Comparison of ENCODE assay signal across 35 cellular contexts in the genomic region with DNA sequence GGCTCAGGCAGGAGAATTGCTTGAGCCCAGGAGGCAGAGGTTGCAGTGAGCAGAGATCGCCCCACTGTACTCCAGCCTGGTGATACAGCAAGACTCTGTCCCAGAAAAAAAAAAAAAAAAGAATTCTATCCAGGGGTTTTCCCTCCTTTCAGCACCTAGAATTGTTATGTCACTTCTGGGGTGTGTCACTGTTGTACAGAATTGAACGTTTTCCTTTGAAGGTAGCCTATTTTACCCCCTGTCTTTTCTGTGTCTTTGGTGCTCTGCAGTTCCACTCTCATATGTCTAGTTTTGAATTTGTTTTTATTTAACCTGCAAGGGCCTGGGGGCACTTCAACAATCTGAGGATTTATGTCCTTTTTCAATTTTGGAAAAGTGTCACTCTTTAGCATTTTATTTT.
"Had no signal": no experiment of that assay in that cellular context is flagged by ENCODE, and none has a peak within 500 bp of the region (broad histone marks: within the 10 kb centered on the region; RNA-seq: fewer than 3 reads in every experiment).

No MANE protein-coding gene starts in this region.

- H3K36me3 ChIP-seq: adrenal gland, brain microvascular endothelial cell, breast epithelium had no signal

- H3K27me3 ChIP-seq: adrenal gland, body of pancreas, brain microvascular endothelial cell, breast epithelium had no signal

- H3K27ac ChIP-seq: adrenal gland, body of pancreas, brain microvascular endothelial cell, breast epithelium, VCaP had no signal

- H3K4me1 Mint-ChIP-seq: activated naive CD4-positive, alpha-beta T cell treated with anti-CD3 and anti-CD28 coated beads, Interleukin-2, amount 10 ng/mL, durations not matched to agents 7 days and 5 days; activated naive CD4-positive, alpha-beta T cell treated with anti-CD3 and anti-CD28 coated beads, Interleukin-2, amount 50 U/mL, for 24 hours; activated naive CD8-positive, alpha-beta T cell treated with anti-CD3 and anti-CD28 coated beads for 36 hours; activated T-helper 17 cell treated with anti-CD3 and anti-CD28 coated beads, Interleukin-2, amount 50 U/mL, for 72 hours had no signal

- ATAC-seq: activated CD8-positive, alpha-beta T cell treated with anti-CD3 and anti-CD28 coated beads for 36 hours; activated T-cell treated with anti-CD3 and anti-CD28 coated beads, Interleukin-2, amount 50 U/mL, for 4 hours; activated T-cell treated with anti-CD3 and anti-CD28 coated beads, Interleukin-2, amount 50 U/mL, for 72 hours; activated T-helper 17 cell treated with anti-CD3 and anti-CD28 coated beads, Interleukin-2, amount 50 U/mL, for 72 hours; body of pancreas had no signal

- H3K4me3 ChIP-seq: adrenal gland, body of pancreas, breast epithelium had no signal

- H3K4me1 ChIP-seq: adrenal gland, breast epithelium had no signal

- DNase-seq: activated B cell treated with CpG ODN at 0.5 μM for 24 hours; activated CD4-positive, alpha-beta memory T cell treated with anti-CD3 and anti-CD28 coated beads for 36 hours; activated CD4-positive, alpha-beta T cell treated with anti-CD3 and anti-CD28 coated beads, Interleukin-2, amount 50 U/mL, for 1 hour; activated CD4-positive, alpha-beta T cell treated with anti-CD3 and anti-CD28 coated beads, Interleukin-2, amount 50 U/mL, for 4 hours; activated CD4-positive, CD25-positive, alpha-beta regulatory T cell treated with anti-CD3 and anti-CD28 coated beads, Interleukin-2, amount 50 U/mL, for 72 hours; activated CD8-positive, alpha-beta memory T cell treated with anti-CD3 and anti-CD28 coated beads, Interleukin-2, amount 50 U/mL, for 4 hours; activated CD8-positive, alpha-beta T cell treated with anti-CD3 and anti-CD28 coated beads for 36 hours; activated effector memory CD4-positive, alpha-beta T cell treated with anti-CD3 and anti-CD28 coated beads, Interleukin-2, amount 50 U/mL, for 16 hours; activated gamma-delta T cell treated with Interleukin-2 at 50 U/mL for 16 hours; activated naive CD4-positive, alpha-beta T cell treated with anti-CD3 and anti-CD28 coated beads, Interleukin-2, amount 10 ng/mL, durations not matched to agents 7 days and 5 days; activated naive CD4-positive, alpha-beta T cell treated with Interleukin-2 at 50 U/mL for 16 hours; activated naive CD8-positive, alpha-beta T cell treated with anti-CD3 and anti-CD28 coated beads for 36 hours; activated T-cell treated with anti-CD3 and anti-CD28 coated beads for 4 hours; activated T-cell treated with anti-CD3 and anti-CD28 coated beads, Interleukin-2, amount 50 U/mL, for 1 hour; activated T-cell treated with anti-CD3 and anti-CD28 coated beads, Interleukin-2, amount 50 U/mL, for 4 hours; activated T-cell treated with anti-CD3 and anti-CD28 coated beads, Interleukin-2, amount 50 U/mL, for 72 hours; adrenal gland; amniotic stem cell; aorta; body of pancreas; brain microvascular endothelial cell; central memory CD4-positive, alpha-beta T cell; SW 1271; T-helper 1 cell; T-helper 2 cell; T-helper 9 cell had no signal

- FAIRE-seq: astrocyte, TTC549 had no signal

- H3K36me3 Mint-ChIP-seq: activated CD4-positive, alpha-beta memory T cell treated with anti-CD3 and anti-CD28 coated beads for 36 hours; activated naive CD4-positive, alpha-beta T cell treated with anti-CD3 and anti-CD28 coated beads, Interleukin-2, amount 10 ng/mL, durations not matched to agents 7 days and 5 days; activated naive CD4-positive, alpha-beta T cell treated with anti-CD3 and anti-CD28 coated beads, Interleukin-2, amount 50 U/mL, for 24 hours; activated naive CD8-positive, alpha-beta T cell treated with anti-CD3 and anti-CD28 coated beads for 36 hours had no signal

- H3K4me3 Mint-ChIP-seq: activated B cell treated with CpG ODN at 0.5 μM for 24 hours; activated CD4-positive, alpha-beta memory T cell treated with anti-CD3 and anti-CD28 coated beads for 36 hours; activated CD8-positive, alpha-beta T cell treated with anti-CD3 and anti-CD28 coated beads for 36 hours; activated naive CD4-positive, alpha-beta T cell treated with anti-CD3 and anti-CD28 coated beads, Interleukin-2, amount 10 ng/mL, durations not matched to agents 7 days and 5 days; activated naive CD4-positive, alpha-beta T cell treated with anti-CD3 and anti-CD28 coated beads, Interleukin-2, amount 50 U/mL, for 24 hours; activated naive CD8-positive, alpha-beta T cell treated with anti-CD3 and anti-CD28 coated beads for 36 hours; activated T-cell treated with anti-CD3 and anti-CD28 coated beads, Interleukin-2, amount 50 U/mL, for 4 hours; activated T-cell treated with anti-CD3 and anti-CD28 coated beads, Interleukin-2, amount 50 U/mL, for 72 hours; activated T-helper 1 cell treated with anti-CD3 and anti-CD28 coated beads, Interleukin-12 subunit alpha, Interleukin-12 subunit beta, Interleukin-2, Interleukin-4 antibody, amounts not matched to agents 30 ng/mL and 10 ng/mL and 1 ng/mL, durations not matched to agents 14 hours and 24 hours and 36 hours; activated T-helper 17 cell treated with anti-CD3 and anti-CD28 coated beads, Interleukin-2, amount 50 U/mL, for 72 hours; T-helper 1 cell treated with Interleukin-12 subunit alpha and Interleukin-12 subunit beta and Interleukin-4 antibody, amounts not matched to agents 30 μg/mL and 1 μg/mL, for 36 hours; T-helper 2 cell treated with Interferon-gamma antibody and Interleukin-4, amounts not matched to agents 5 μg/mL and 100 μg/mL, for 36 hours had no signal

- H3K9me3 ChIP-seq: adrenal gland, body of pancreas, breast epithelium had no signal

- H3K27me3 Mint-ChIP-seq: activated B cell treated with CpG ODN at 0.5 μM for 24 hours; activated naive CD4-positive, alpha-beta T cell treated with anti-CD3 and anti-CD28 coated beads, Interleukin-2, amount 50 U/mL, for 24 hours had no signal

- H3K9me3 Mint-ChIP-seq: activated B cell treated with CpG ODN at 0.5 μM for 24 hours; activated CD4-positive, alpha-beta memory T cell treated with anti-CD3 and anti-CD28 coated beads for 36 hours; activated CD8-positive, alpha-beta T cell treated with anti-CD3 and anti-CD28 coated beads for 36 hours; activated naive CD4-positive, alpha-beta T cell treated with anti-CD3 and anti-CD28 coated beads, Interleukin-2, amount 10 ng/mL, durations not matched to agents 7 days and 5 days; activated naive CD4-positive, alpha-beta T cell treated with anti-CD3 and anti-CD28 coated beads, Interleukin-2, amount 50 U/mL, for 24 hours; activated naive CD8-positive, alpha-beta T cell treated with anti-CD3 and anti-CD28 coated beads for 36 hours; activated T-cell treated with anti-CD3 and anti-CD28 coated beads, Interleukin-2, amount 50 U/mL, for 4 hours; activated T-cell treated with anti-CD3 and anti-CD28 coated beads, Interleukin-2, amount 50 U/mL, for 72 hours; activated T-helper 1 cell treated with anti-CD3 and anti-CD28 coated beads, Interleukin-12 subunit alpha, Interleukin-12 subunit beta, Interleukin-2, Interleukin-4 antibody, amounts not matched to agents 30 ng/mL and 10 ng/mL and 1 ng/mL, durations not matched to agents 14 hours and 24 hours and 36 hours; activated T-helper 17 cell treated with anti-CD3 and anti-CD28 coated beads, Interleukin-2, amount 50 U/mL, for 72 hours; T-helper 1 cell treated with Interleukin-12 subunit alpha and Interleukin-12 subunit beta and Interleukin-4 antibody, amounts not matched to agents 30 μg/mL and 1 μg/mL, for 36 hours; T-helper 2 cell treated with Interferon-gamma antibody and Interleukin-4, amounts not matched to agents 5 μg/mL and 100 μg/mL, for 36 hours had no signal

- H3K27ac Mint-ChIP-seq: activated CD4-positive, alpha-beta memory T cell treated with anti-CD3 and anti-CD28 coated beads for 36 hours; activated CD8-positive, alpha-beta T cell treated with anti-CD3 and anti-CD28 coated beads for 36 hours; activated naive CD4-positive, alpha-beta T cell treated with anti-CD3 and anti-CD28 coated beads, Interleukin-2, amount 10 ng/mL, durations not matched to agents 7 days and 5 days; activated naive CD4-positive, alpha-beta T cell treated with anti-CD3 and anti-CD28 coated beads, Interleukin-2, amount 50 U/mL, for 24 hours; activated naive CD8-positive, alpha-beta T cell treated with anti-CD3 and anti-CD28 coated beads for 36 hours; activated T-cell treated with anti-CD3 and anti-CD28 coated beads, Interleukin-2, amount 50 U/mL, for 72 hours; activated T-helper 1 cell treated with anti-CD3 and anti-CD28 coated beads, Interleukin-12 subunit alpha, Interleukin-12 subunit beta, Interleukin-2, Interleukin-4 antibody, amounts not matched to agents 30 ng/mL and 10 ng/mL and 1 ng/mL, durations not matched to agents 14 hours and 24 hours and 36 hours; activated T-helper 17 cell treated with anti-CD3 and anti-CD28 coated beads, Interleukin-2, amount 50 U/mL, for 72 hours; T-helper 1 cell treated with Interleukin-12 subunit alpha and Interleukin-12 subunit beta and Interleukin-4 antibody, amounts not matched to agents 30 μg/mL and 1 μg/mL, for 36 hours; T-helper 2 cell treated with Interferon-gamma antibody and Interleukin-4, amounts not matched to agents 5 μg/mL and 100 μg/mL, for 36 hours had no signal
